18 cellular contexts compared by ENCODE assay signal in the genomic region with DNA sequence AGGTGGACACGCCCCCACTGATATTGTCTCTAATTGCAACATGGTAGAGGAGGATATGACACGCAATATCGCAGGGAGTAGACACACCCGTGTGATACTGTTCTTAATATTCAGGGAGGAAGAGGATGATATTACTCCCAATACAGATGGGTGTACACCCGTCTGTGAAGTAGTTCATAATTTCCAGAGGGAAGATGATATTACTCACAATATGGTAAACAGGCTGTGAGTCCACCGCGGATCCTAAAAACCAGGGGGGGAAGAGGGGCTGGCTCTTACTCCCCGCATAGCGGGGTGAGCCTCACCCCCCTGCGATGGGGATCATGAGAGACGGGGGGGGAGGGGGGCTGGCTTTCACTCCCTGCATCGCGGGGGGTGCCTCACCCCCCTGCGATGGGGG. TPM values are rescaled to one million over a fixed set of nuclear protein-coding genes. Genes with fewer than 3 reads are reported as not detected.
"Had no signal": no experiment of that assay in that cellular context is flagged by ENCODE, and none has a peak within 500 bp of the region (broad histone marks: within the 10 kb centered on the region; RNA-seq: fewer than 3 reads in every experiment).

No MANE protein-coding gene starts in this region.

RNA-seq across cellular contexts. Expression of a gene that starts 52.4 kb away (rescaled TPM):
- total RNA-seq: kidney epithelial cell, left ventricle myocardium inferior, lower leg skin, lung, mesothelial cell of epicardium, mononuclear cell, natural killer cell, occipital lobe, osteocyte, posterior vena cava, psoas muscle, sigmoid colon, spleen, temporal lobe, tibial nerve, ureter, uterus had no signal
- polyA plus RNA-seq: lung, psoas muscle, sigmoid colon, small intestine, spleen had no signal
